14 cellular contexts compared by ENCODE assay signal in genomic region chr20:40470313-40471260, GRCh38.
DNase-seq lines count a peak whose midpoint lies in the region; ATAC-seq and TF ChIP-seq lines count a peak whose summit lies in the region.
"Had no signal": no experiment of that assay in that cellular context is flagged by ENCODE, and none has a peak within 500 bp of the region (broad histone marks: within the 10 kb centered on the region; RNA-seq: fewer than 3 reads in every experiment).

No MANE protein-coding gene starts in this region.

- no peaks in the 10 kb centered on the region for H3K27me3 ChIP-seq in suprapubic skin
- H3K27me3 ChIP-seq: thyroid gland had no signal

- 79% methylated on average over 8 of the region's 16 CpGs for WGBS in suprapubic skin

- TF ChIP-seq CTCF in choroid plexus epithelial cell (conservative IDR thresholded peaks at IDR 0.05; ENCODE audit: low read depth, low read length) (no peak), suprapubic skin (IDR thresholded peaks at IDR 0.05) (no peak)

- H3K36me3 ChIP-seq in suprapubic skin: no peaks in the 10 kb centered on the region
- H3K36me3 ChIP-seq: thyroid gland had no signal

- ATAC-seq in HG02642 (IDR thresholded peaks at IDR 0.05; ENCODE audit: poor library complexity, unreplicated experiment): no peak
- ATAC-seq: natural killer cell, PC-3 had no signal

- H3K27ac ChIP-seq in suprapubic skin: peak overlapping the region; percentile 61
- H3K27ac ChIP-seq: thyroid gland had no signal

- no peak for TF ChIP-seq POLR2A in suprapubic skin (IDR thresholded peaks at IDR 0.05)

- TF ChIP-seq EP300 in suprapubic skin (IDR thresholded peaks at IDR 0.05): no peak

- H3K4me1 ChIP-seq in suprapubic skin: peaks cover 26% of the 10 kb centered on the region
- H3K4me1 ChIP-seq: thyroid gland had no signal

- H3K9me3 ChIP-seq in suprapubic skin: no peaks in the 10 kb centered on the region
- H3K9me3 ChIP-seq: thyroid gland had no signal

- peak; percentile 3 for DNase-seq in DMS79 treated with DMSO at 0.1 percent for 48 hours (lab: John Stamatoyannopoulos, UW)
- no peak for DNase-seq in DMS79 (lab: John Stamatoyannopoulos, UW)
- DNase-seq in choroid plexus epithelial cell (ENCODE audit: low read depth): peak; percentile 5
- DNase-seq in medulla oblongata (ENCODE audit: extremely low spot score): peak; percentile 58
- DNase-seq in suprapubic skin (ENCODE audit: low spot score in 2 of 2): no peak
- no peak for DNase-seq in NCI-H526 treated with DMSO at 0.1 percent for 48 hours (lab: John Stamatoyannopoulos, UW)
- DNase-seq in activated gamma-delta T cell (lab: John Stamatoyannopoulos, UW): no peak
- DNase-seq: activated CD4-positive, alpha-beta T cell treated with anti-CD3 and anti-CD28 coated beads, Interleukin-2, amount 10 ng/mL, durations not matched to agents 24 days and 14 days; Kasumi-1; natural killer cell; PC-3; T-helper 1 cell had no signal

- H3K4me3 ChIP-seq in choroid plexus epithelial cell (ENCODE audit: low read depth, low read length) (no peak overlapping the region), suprapubic skin (no peak overlapping the region)
- H3K4me3 ChIP-seq: thyroid gland had no signal

Comparison
In these comparisons a context has a peak if more than half of its experiments do, and no peak if none do; other contexts are left out.
1. DNase-seq: peak in DMS79 treated with DMSO at 0.1 percent for 48 hours (single experiment), choroid plexus epithelial cell (single experiment) and medulla oblongata (single experiment); none in DMS79 (single experiment), suprapubic skin (0 of 2), NCI-H526 treated with DMSO at 0.1 percent for 48 hours (single experiment) and activated gamma-delta T cell (single experiment).